ENCODE assay signal across 1 cellular context in the genomic region with DNA sequence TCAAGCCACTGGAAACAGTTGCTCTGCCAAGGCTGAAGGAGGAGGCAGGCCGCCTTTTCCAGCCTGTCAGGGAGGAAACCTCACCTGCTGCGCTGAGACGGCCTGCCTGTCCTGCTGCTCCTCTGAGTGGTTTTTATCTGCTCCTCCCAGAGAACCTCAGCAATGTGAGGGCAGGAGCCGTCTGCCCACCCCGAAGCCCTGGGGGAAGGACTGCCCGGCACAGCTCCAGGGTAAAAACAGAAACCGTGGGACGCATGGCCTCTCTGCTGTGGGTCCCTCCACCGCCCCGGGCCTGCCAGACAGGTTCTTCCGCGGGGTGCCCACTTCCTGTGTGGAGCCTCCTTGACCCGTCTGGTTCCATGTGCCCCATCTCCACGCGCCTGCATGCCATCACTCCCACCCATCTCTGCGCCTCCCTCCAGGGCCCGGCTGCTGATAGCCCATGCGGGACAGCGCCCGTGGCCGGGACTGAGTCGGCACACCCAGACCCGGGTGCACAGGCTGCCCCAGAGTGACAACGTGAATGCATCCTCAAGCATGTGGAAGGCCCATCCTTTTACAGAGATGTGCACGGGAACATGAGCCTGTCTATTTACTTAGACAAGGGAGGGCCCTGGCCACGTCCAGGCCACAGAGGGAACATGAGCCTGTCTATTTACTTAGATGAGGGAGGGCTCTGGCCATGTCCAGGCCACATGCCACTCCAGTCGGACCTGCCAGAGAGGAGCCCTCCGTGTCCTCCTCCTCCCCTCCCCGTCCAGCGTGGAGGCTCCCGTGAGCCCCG.
A peak's percentile ranks its signal among the peaks of the same experiment; 100 is the strongest.
TF ChIP-seq lines count a peak whose summit lies in the region.

No MANE protein-coding gene starts in this region.

TF ChIP-seq in HepG2, 621 proteins besides CTCF, POLR2A, EP300 and RAD21 (continues in another document):
- TF ChIP-seq ZFP82 (CRISPR knock-in tag; IDR thresholded peaks at IDR 0.05; ENCODE audit: borderline replicate concordance) (no peak), ZNF160 (CRISPR knock-in tag; IDR thresholded peaks at IDR 0.05) (no peak), MTF1 (CRISPR knock-in tag; IDR thresholded peaks at IDR 0.05) (no peak), KDM2A (CRISPR knock-in tag; IDR thresholded peaks at IDR 0.05; ENCODE audit: borderline replicate concordance, low read depth) (peak; percentile 58; the same call in 1 of the 2 replicates), MIXL1 (CRISPR knock-in tag; IDR thresholded peaks at IDR 0.05) (peak; percentile 45; the same call in 1 of the 2 replicates), EED (CRISPR knock-in tag; IDR thresholded peaks at IDR 0.05) (peak; percentile 30; the same call in 1 of the 2 replicates), IRF2 (CRISPR knock-in tag; IDR thresholded peaks at IDR 0.05) (peak; percentile 84; the same call in 1 of the 2 replicates), ZNF558 (CRISPR knock-in tag; IDR thresholded peaks at IDR 0.05; ENCODE audit: borderline replicate concordance) (no peak), PITX1 (CRISPR knock-in tag; IDR thresholded peaks at IDR 0.05) (no peak; the same call in 1 of the 2 replicates), HHEX (CRISPR knock-in tag; IDR thresholded peaks at IDR 0.05) (no peak), SP140L (CRISPR knock-in tag; IDR thresholded peaks at IDR 0.05; ENCODE audit: borderline replicate concordance) (no peak), ZNF44 (CRISPR knock-in tag; IDR thresholded peaks at IDR 0.05) (no peak), GABPB1 (CRISPR knock-in tag; IDR thresholded peaks at IDR 0.05) (peak; percentile 55; the same call in 1 of the 2 replicates), TEAD3 (CRISPR knock-in tag; optimal IDR thresholded peaks at IDR 0.05; ENCODE audit: borderline replicate concordance) (peak; percentile 65), ZNF777 (CRISPR knock-in tag; IDR thresholded peaks at IDR 0.05) (0 out of 2 replicates have a peak, but pooled peaks have one; percentile 36), REXO4 (CRISPR knock-in tag; IDR thresholded peaks at IDR 0.05; ENCODE audit: borderline replicate concordance) (0 out of 2 replicates have a peak, but pooled peaks have one; percentile 43), ZNF263 (CRISPR knock-in tag; IDR thresholded peaks at IDR 0.05) (peak; percentile 83), ZNF850 (CRISPR knock-in tag; conservative IDR thresholded peaks at IDR 0.05) (no peak), ZSCAN25 (CRISPR knock-in tag; IDR thresholded peaks at IDR 0.05) (no peak), ZNF136 (CRISPR knock-in tag; IDR thresholded peaks at IDR 0.05; ENCODE audit: low read depth) (no peak), ZNF484 (CRISPR knock-in tag; IDR thresholded peaks at IDR 0.05; ENCODE audit: borderline replicate concordance, low read depth) (no peak), NFKBIZ (CRISPR knock-in tag; IDR thresholded peaks at IDR 0.05) (peak; percentile 60; the same call in 1 of the 2 replicates), YEATS2 (CRISPR knock-in tag; IDR thresholded peaks at IDR 0.05; ENCODE audit: borderline replicate concordance) (peak; percentile 74; the same call in 1 of the 2 replicates), CCAR2 (optimal IDR thresholded peaks at IDR 0.05; ENCODE audit: low read depth, low read length) (no peak), ZNF607 (CRISPR knock-in tag; IDR thresholded peaks at IDR 0.05; ENCODE audit: borderline replicate concordance) (peak; percentile 79), TEAD2 (CRISPR knock-in tag; IDR thresholded peaks at IDR 0.05) (no peak), FOXA3 (CRISPR knock-in tag; IDR thresholded peaks at IDR 0.05) (peak; percentile 98), HOXD1 (CRISPR knock-in tag; IDR thresholded peaks at IDR 0.05) (0 out of 2 replicates have a peak, but pooled peaks have one; percentile 37), CREB1 (IDR thresholded peaks at IDR 0.05) (no peak), CREB1 (CRISPR knock-in tag; IDR thresholded peaks at IDR 0.05) (no peak), HMG20B (CRISPR knock-in tag; conservative IDR thresholded peaks at IDR 0.05) (peak; percentile 40; the same call in 1 of the 2 replicates), ZMYM4 (CRISPR knock-in tag; IDR thresholded peaks at IDR 0.05) (0 out of 2 replicates have a peak, but pooled peaks have one; percentile 19), ONECUT2 (CRISPR knock-in tag; IDR thresholded peaks at IDR 0.05) (no peak), ZNF572 (CRISPR knock-in tag; IDR thresholded peaks at IDR 0.05) (peak; percentile 59; the same call in 1 of the 2 replicates), ZNF766 (CRISPR knock-in tag; IDR thresholded peaks at IDR 0.05; ENCODE audit: borderline replicate concordance) (no peak), ZNF672 (CRISPR knock-in tag; IDR thresholded peaks at IDR 0.05) (no peak), HNF4A (CRISPR knock-in tag; IDR thresholded peaks at IDR 0.05) (0 out of 2 replicates have a peak, but pooled peaks have one; percentile 19)
- TF ChIP-seq, protein P1, sequence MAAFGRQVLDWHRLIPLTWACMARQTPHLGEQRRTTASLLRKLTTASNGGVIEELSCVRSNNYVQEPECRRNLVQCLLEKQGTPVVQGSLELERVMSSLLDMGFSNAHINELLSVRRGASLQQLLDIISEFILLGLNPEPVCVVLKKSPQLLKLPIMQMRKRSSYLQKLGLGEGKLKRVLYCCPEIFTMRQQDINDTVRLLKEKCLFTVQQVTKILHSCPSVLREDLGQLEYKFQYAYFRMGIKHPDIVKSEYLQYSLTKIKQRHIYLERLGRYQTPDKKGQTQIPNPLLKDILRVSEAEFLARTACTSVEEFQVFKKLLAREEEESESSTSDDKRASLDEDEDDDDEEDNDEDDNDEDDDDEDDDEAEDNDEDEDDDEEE (CRISPR knock-in tag; IDR thresholded peaks at IDR 0.05) = no peak
- TF ChIP-seq, protein P2, sequence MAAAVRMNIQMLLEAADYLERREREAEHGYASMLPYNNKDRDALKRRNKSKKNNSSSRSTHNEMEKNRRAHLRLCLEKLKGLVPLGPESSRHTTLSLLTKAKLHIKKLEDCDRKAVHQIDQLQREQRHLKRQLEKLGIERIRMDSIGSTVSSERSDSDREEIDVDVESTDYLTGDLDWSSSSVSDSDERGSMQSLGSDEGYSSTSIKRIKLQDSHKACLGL (CRISPR knock-in tag; IDR thresholded peaks at IDR 0.05) = no peak
- TF ChIP-seq, protein P3, sequence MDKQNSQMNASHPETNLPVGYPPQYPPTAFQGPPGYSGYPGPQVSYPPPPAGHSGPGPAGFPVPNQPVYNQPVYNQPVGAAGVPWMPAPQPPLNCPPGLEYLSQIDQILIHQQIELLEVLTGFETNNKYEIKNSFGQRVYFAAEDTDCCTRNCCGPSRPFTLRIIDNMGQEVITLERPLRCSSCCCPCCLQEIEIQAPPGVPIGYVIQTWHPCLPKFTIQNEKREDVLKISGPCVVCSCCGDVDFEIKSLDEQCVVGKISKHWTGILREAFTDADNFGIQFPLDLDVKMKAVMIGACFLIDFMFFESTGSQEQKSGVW (CRISPR knock-in tag; IDR thresholded peaks at IDR 0.05; ENCODE audit: borderline replicate concordance) = no peak
- TF ChIP-seq, protein P4, sequence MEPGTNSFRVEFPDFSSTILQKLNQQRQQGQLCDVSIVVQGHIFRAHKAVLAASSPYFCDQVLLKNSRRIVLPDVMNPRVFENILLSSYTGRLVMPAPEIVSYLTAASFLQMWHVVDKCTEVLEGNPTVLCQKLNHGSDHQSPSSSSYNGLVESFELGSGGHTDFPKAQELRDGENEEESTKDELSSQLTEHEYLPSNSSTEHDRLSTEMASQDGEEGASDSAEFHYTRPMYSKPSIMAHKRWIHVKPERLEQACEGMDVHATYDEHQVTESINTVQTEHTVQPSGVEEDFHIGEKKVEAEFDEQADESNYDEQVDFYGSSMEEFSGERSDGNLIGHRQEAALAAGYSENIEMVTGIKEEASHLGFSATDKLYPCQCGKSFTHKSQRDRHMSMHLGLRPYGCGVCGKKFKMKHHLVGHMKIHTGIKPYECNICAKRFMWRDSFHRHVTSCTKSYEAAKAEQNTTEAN (CRISPR knock-in tag; conservative IDR thresholded peaks at IDR 0.05) = peak; percentile 85
- TF ChIP-seq, protein P5, sequence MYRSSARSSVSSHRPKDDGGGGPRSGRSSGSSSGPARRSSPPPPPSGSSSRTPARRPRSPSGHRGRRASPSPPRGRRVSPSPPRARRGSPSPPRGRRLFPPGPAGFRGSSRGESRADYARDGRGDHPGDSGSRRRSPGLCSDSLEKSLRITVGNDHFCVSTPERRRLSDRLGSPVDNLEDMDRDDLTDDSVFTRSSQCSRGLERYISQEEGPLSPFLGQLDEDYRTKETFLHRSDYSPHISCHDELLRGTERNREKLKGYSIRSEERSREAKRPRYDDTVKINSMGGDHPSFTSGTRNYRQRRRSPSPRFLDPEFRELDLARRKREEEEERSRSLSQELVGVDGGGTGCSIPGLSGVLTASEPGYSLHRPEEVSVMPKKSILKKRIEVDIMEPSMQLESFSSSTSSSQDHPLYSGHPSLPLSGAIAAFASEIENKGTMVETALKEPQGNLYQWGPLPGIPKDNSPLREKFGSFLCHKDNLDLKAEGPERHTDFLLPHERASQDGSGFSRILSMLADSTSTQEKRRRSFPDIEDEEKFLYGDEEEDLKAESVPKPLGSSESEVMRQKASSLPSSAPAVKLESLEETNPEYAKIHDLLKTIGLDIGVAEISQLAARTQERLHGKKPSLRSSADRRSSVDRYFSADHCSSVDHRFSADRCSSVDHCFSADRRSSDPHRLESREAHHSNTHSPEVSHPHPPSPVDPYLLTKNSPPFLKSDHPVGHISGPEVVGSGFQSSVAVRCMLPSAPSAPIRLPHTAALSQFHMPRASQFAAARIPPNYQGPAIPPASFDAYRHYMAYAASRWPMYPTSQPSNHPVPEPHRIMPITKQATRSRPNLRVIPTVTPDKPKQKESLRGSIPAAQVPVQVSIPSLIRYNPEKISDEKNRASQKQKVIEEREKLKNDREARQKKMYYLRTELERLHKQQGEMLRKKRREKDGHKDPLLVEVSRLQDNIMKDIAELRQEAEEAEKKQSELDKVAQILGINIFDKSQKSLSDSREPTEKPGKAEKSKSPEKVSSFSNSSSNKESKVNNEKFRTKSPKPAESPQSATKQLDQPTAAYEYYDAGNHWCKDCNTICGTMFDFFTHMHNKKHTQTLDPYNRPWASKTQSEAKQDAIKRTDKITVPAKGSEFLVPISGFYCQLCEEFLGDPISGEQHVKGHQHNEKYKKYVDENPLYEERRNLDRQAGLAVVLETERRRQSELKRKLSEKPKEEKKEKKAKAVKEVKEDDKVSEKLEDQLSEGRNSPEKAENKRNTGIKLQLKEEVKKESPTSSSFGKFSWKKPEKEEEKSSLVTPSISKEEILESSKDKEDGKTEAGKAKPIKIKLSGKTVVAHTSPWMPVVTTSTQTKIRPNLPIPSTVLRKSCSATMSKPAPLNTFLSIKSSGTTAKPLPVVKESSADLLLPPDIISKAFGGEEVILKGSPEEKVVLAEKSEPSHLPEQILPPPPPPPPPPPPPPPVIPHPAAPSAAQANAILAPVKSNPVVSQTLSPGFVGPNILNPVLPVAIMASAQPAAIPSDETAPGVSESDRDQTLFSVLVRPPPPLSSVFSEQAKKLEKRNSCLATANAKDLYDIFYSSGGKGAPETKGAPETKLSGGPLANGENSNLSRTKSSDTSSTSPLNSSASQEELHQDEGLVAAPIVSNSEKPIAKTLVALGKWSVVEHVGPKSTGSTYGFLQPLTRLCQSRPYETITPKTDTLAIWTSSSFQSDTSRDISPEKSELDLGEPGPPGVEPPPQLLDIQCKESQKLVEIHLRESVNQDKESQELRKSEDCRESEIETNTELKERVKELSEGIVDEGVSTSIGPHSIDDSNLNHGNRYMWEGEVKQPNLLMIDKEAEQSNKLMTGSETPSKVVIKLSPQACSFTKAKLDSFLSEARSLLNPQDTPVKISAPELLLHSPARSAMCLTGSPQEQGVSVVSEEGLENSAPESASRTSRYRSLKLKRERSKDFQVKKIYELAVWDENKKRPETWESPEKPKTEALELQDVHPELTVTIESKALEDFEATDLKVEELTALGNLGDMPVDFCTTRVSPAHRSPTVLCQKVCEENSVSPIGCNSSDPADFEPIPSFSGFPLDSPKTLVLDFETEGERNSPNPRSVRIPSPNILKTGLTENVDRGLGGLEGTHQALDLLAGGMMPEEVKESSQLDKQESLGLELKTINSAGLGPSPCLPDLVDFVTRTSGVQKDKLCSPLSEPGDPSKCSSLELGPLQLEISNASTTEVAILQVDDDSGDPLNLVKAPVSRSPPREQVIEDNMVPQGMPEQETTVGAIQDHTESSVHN (CRISPR knock-in tag; IDR thresholded peaks at IDR 0.05) = no peak
- TF ChIP-seq, protein P6, sequence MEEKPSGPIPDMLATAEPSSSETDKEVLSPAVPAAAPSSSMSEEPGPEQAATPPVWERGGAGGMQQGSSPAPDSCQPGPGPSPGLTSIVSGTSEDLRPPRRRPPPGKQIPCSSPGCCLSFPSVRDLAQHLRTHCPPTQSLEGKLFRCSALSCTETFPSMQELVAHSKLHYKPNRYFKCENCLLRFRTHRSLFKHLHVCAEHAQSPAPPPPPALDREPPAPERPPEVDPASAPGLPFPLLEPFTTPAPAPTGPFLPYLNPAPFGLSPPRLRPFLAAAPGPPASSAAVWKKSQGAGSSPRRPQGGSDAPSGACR (CRISPR knock-in tag; IDR thresholded peaks at IDR 0.05) = 0 out of 2 replicates have a peak, but pooled peaks have one; percentile 79
- TF ChIP-seq, protein P7, sequence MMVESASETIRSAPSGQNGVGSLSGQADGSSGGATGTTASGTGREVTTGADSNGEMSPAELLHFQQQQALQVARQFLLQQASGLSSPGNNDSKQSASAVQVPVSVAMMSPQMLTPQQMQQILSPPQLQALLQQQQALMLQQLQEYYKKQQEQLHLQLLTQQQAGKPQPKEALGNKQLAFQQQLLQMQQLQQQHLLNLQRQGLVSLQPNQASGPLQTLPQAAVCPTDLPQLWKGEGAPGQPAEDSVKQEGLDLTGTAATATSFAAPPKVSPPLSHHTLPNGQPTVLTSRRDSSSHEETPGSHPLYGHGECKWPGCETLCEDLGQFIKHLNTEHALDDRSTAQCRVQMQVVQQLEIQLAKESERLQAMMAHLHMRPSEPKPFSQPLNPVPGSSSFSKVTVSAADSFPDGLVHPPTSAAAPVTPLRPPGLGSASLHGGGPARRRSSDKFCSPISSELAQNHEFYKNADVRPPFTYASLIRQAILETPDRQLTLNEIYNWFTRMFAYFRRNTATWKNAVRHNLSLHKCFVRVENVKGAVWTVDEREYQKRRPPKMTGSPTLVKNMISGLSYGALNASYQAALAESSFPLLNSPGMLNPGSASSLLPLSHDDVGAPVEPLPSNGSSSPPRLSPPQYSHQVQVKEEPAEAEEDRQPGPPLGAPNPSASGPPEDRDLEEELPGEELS (CRISPR knock-in tag; IDR thresholded peaks at IDR 0.05) = 0 out of 2 replicates have a peak, but pooled peaks have one; percentile 11
